In the genomic region with DNA sequence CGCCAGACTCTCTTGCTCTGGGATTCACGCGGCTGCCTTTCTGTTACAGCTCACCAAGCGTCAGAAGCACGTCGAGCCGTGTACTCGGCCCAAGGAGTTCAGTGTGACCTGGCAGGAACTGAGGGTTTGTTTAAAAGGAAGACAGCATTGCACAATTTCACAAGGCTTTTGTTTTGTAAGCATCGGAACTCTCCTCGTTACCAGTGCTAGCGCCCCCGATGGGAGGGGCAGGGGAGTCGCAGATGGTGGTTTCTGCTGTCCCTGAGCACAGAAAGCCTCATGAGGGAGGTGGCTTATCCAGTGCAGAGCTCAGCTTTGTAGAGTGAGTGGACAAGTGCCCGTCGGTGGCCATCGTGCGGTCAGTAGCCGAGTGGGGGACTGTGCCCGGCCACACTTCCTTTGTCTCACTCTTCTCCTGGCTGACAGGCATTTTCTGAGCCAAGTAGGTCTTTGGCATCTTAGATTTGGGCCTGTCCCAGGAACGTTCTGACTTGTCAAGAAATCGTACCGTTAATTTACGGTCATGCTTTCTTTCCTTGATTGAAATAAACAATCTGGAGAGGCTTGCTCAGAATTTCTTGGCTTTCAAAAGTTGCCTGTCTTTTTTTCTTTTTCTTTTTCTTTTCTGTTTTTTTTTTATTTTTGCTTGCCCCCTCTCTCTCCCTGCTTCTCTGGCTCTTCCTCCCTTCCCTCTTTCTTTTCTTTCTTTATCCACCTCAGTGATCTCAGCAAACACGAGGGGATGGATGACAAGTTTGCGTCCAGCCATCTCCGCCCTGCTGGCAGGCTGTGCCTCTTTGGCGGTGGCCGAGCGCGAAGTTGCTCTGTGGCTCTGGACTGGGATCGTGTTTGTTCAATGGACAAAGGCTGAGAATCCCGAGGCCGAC, we compare ENCODE assay signal across 8 cellular contexts. TPM values are rescaled to one million over a fixed set of nuclear protein-coding genes. Genes with fewer than 3 reads are reported as not detected.
DNase-seq lines count a peak whose midpoint lies in the region; TF ChIP-seq lines count a peak whose summit lies in the region.

No MANE protein-coding gene starts in this region.

- H3K4me3 ChIP-seq in dorsolateral prefrontal cortex (peak overlapping the region in 24 of 59 donors; percentile 1 to 50 (median 21)), transverse colon (no peak overlapping the region)

- H3K27ac ChIP-seq in dorsolateral prefrontal cortex (peak overlapping the region in 55 of 59 donors; percentile 5 to 89 (median 69)), transverse colon (peak overlapping the region; percentile 78 to 86 (median 80))

- peak; percentile 29 for TF ChIP-seq POLR2A in transverse colon (IDR thresholded peaks at IDR 0.05)

- no peaks in the 10 kb centered on the region for H3K9me3 ChIP-seq in transverse colon

- DNase-seq in GF-D8 (lab: John Stamatoyannopoulos, UW) = peak; percentile 95
- DNase-seq in NOMO-1 treated with dmso at 0.1 percent for 144 hours (lab: John Stamatoyannopoulos, UW; ENCODE audit: unreplicated experiment) = peak; percentile 95
- DNase-seq in dorsolateral prefrontal cortex = peak in 5 of 10 donors; percentile 52 to 66 (median 55)
- DNase-seq in medulla oblongata (ENCODE audit: extremely low spot score) = peak; percentile 83
- DNase-seq in transverse colon = peak; percentile 66
- no peak for DNase-seq in T-helper 1 cell
- no peak for DNase-seq in activated CD4-positive, alpha-beta T cell treated with anti-CD3 and anti-CD28 coated beads for 48 hours
- no peak for DNase-seq in stimulated activated naive CD4-positive, alpha-beta T cell (lab: John Stamatoyannopoulos, UW)

- intact Hi-C loops in dorsolateral prefrontal cortex (cut with DNase I) (no loop called here), transverse colon (cut with DNase I; ENCODE audit: low total_unique reads) (loop anchor here (1.0 kb wide), 1 partner anchor 30 kb away; no protein-coding TSS in a partner anchor)

- peak; percentile 88 for TF ChIP-seq EP300 in transverse colon (IDR thresholded peaks at IDR 0.05; ENCODE audit: low read depth)

- no peaks in the 10 kb centered on the region for H3K36me3 ChIP-seq in transverse colon

- in situ Hi-C loops in transverse colon (cut with MboI; ENCODE audit: low pct_ligation_motif_present in 1 of 4, low pct_unique_long_range_greater_than_20kb in 1 of 4, low sequenced_read_pairs in 3 of 4) = no loop called here

- H3K27me3 ChIP-seq in dorsolateral prefrontal cortex (no peaks in the 10 kb centered on the region), transverse colon (no peaks in the 10 kb centered on the region)

- 62 to 67% methylated on average over 5 to 33 of the region's 33 CpGs for WGBS in transverse colon (ENCODE audit: low coverage in 1 of 2), 2 donors

- H3K4me1 ChIP-seq in transverse colon = peaks cover 20 to 67% (median 50%) of the 10 kb centered on the region in 4 donors

- peak in 44 of 56 donors; percentile 8 to 54 (median 32) for TF ChIP-seq CTCF in dorsolateral prefrontal cortex (IDR thresholded peaks at IDR 0.05 in 54 of 56, conservative IDR thresholded peaks at IDR 0.05 in 2 of 56; ENCODE audit: low read depth in 1 of 56, partially characterized antibody in 56 of 56)
- TF ChIP-seq CTCF in transverse colon (IDR thresholded peaks at IDR 0.05) = peak in 3 of 5 experiments; percentile 24 to 37 (median 35)

RNA-seq across cellular contexts. Expression of a gene that starts 7.7 kb away (rescaled TPM):
- total RNA-seq in dorsolateral prefrontal cortex = 10 to 100 TPM; 35.7 to 91.2 (median 55.2) TPM
- 10 to 100 TPM; 26.6 to 84.2 (median 39.9) TPM for total RNA-seq in transverse colon

Comparison
In these comparisons a context has a peak if more than half of its experiments do, and no peak if none do; other contexts are left out.
1. DNase-seq: peak in GF-D8 (single experiment), NOMO-1 treated with dmso at 0.1 percent for 144 hours (single experiment), medulla oblongata (single experiment) and transverse colon (single experiment); none in T-helper 1 cell (0 of 5), activated CD4-positive, alpha-beta T cell treated with anti-CD3 and anti-CD28 coated beads for 48 hours (single experiment) and stimulated activated naive CD4-positive, alpha-beta T cell (0 of 6).